ENCODE assay signal across 8 cellular contexts in the genomic region with DNA sequence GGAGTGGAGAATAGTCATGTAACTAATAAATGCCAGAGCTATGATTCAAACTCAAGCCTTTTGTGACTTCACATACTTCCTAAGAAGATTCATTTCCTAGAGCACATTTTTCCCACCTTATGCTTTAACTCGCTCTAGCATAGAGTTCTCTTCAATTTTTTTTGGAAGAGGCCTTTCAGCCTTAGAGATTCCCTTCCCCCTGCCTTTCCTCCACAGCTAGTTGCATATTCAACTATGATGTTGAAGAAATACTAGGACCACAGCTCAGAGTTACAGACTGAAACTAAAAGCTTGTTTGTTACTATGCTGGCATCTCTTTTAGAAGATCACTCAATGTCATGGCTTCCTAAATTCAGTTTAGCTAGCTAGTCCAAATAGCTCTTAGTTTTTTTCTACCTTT.
A peak's percentile ranks its signal among the peaks of the same experiment; 100 is the strongest.
DNase-seq lines count a peak whose midpoint lies in the region; ATAC-seq and TF ChIP-seq lines count a peak whose summit lies in the region.
"Not testable (repeated sequence)": the region's sequence is repeated elsewhere in the genome, so short reads cannot be mapped to it uniquely, and the experiment has no call there.

No MANE protein-coding gene starts in this region.

- BruUV-seq in OCI-LY7 (replicated peaks; lab: Mats Ljungman, UMichigan); MCF 10A (replicated peaks; lab: Mats Ljungman, UMichigan): not testable (repeated sequence)

- H3K9me3 ChIP-seq in CD8-positive, alpha-beta T cell (ENCODE audit: low read length); OCI-LY7 (ENCODE audit: low read length): not testable (repeated sequence)

- DNase-seq in CD8-positive, alpha-beta T cell; activated CD8-positive, alpha-beta T cell treated with anti-CD3 and anti-CD28 coated beads, Interleukin-2, amount 10 ng/mL, durations not matched to agents 7 days and 5 days; MCF 10A (ENCODE audit: unreplicated experiment); stimulated activated naive B cell treated with anti-CD40 and anti-IgM and Interleukin-4, amounts not matched to agents 10 μg/mL and 1 μg/mL and 100 μg/mL, for 72 hours: not testable (repeated sequence)
- DNase-seq in OCI-LY7 (ENCODE audit: low spot score) (peak; percentile 18), glomerular visceral epithelial cell (ENCODE audit: extremely low spot score) (peak; percentile 5)

- H3K27me3 ChIP-seq in CD8-positive, alpha-beta T cell (ENCODE audit: insufficient read depth, low read length): not testable (repeated sequence)

- not testable (repeated sequence) for H3K79me2 ChIP-seq in OCI-LY7 (ENCODE audit: insufficient read depth, low read depth, low read length)

- POLR2A ChIA-PET in CD8-positive, alpha-beta T cell (lab: Charles Lee); OCI-LY7 (lab: Charles Lee); activated CD8-positive, alpha-beta T cell treated with anti-CD3 and anti-CD28 coated beads, Interleukin-2, amount 10 ng/mL, durations not matched to agents 7 days and 5 days (lab: Charles Lee); MCF 10A (lab: Yijun Ruan, JAX): not testable (repeated sequence)

- not testable (repeated sequence) for H3K9me2 ChIP-seq in OCI-LY7 (ENCODE audit: insufficient read depth, low read length)

- ATAC-seq in CD8-positive, alpha-beta T cell: peak; percentile 42
- ATAC-seq in GM19395 (IDR thresholded peaks at IDR 0.05; ENCODE audit: unreplicated experiment) (peak; percentile 61), HG03135 (IDR thresholded peaks at IDR 0.05; ENCODE audit: unreplicated experiment) (peak; percentile 44)
- peak; percentile 68 for ATAC-seq in activated CD8-positive, alpha-beta T cell treated with anti-CD3 and anti-CD28 coated beads, Interleukin-2, amount 10 ng/mL, durations not matched to agents 7 days and 5 days
- peak; percentile 74 to 79 for ATAC-seq in stimulated activated naive B cell treated with anti-CD40 and anti-IgM and Interleukin-4, amounts not matched to agents 10 μg/mL and 1 μg/mL and 100 μg/mL, for 72 hours (replicated peaks)

- not testable (repeated sequence) for H3K4me1 ChIP-seq in CD8-positive, alpha-beta T cell (ENCODE audit: insufficient read depth, low read length)
- peaks cover 21% of the 10 kb centered on the region for H3K4me1 ChIP-seq in OCI-LY7 (ENCODE audit: insufficient read depth, low read length, poor library complexity, severe bottlenecking)

- peaks cover 34% of the 10 kb centered on the region for H3K36me3 Mint-ChIP-seq in CD8-positive, alpha-beta T cell
- peaks cover 32% of the 10 kb centered on the region for H3K36me3 Mint-ChIP-seq in activated CD8-positive, alpha-beta T cell treated with anti-CD3 and anti-CD28 coated beads, Interleukin-2, amount 10 ng/mL, durations not matched to agents 7 days and 5 days (ENCODE audit: low read depth)
- peaks cover 57% of the 10 kb centered on the region for H3K36me3 Mint-ChIP-seq in MCF 10A (ENCODE audit: insufficient read depth, unreplicated experiment)
- H3K36me3 Mint-ChIP-seq in stimulated activated naive B cell treated with anti-CD40 and anti-IgM and Interleukin-4, amounts not matched to agents 10 μg/mL and 1 μg/mL and 100 μg/mL, for 72 hours: peaks cover 20 to 22% of the 10 kb centered on the region in 2 donors

- H3K27me3 Mint-ChIP-seq in CD8-positive, alpha-beta T cell (ENCODE audit: low read depth); activated CD8-positive, alpha-beta T cell treated with anti-CD3 and anti-CD28 coated beads, Interleukin-2, amount 10 ng/mL, durations not matched to agents 7 days and 5 days (ENCODE audit: low read depth); MCF 10A (ENCODE audit: insufficient read depth, unreplicated experiment); stimulated activated naive B cell treated with anti-CD40 and anti-IgM and Interleukin-4, amounts not matched to agents 10 μg/mL and 1 μg/mL and 100 μg/mL, for 72 hours: not testable (repeated sequence)

- H2AFZ ChIP-seq in OCI-LY7 (ENCODE audit: low read length): not testable (repeated sequence)

- not testable (repeated sequence) for TF ChIP-seq CTCF in CD8-positive, alpha-beta T cell (IDR thresholded peaks at IDR 0.05); OCI-LY7 (conservative IDR thresholded peaks at IDR 0.05; ENCODE audit: low read length); MCF 10A (IDR thresholded peaks at IDR 0.05; ENCODE audit: unreplicated experiment)

- not testable (repeated sequence) for H3K4me1 Mint-ChIP-seq in CD8-positive, alpha-beta T cell (ENCODE audit: low read depth)
- H3K4me1 Mint-ChIP-seq in activated CD8-positive, alpha-beta T cell treated with anti-CD3 and anti-CD28 coated beads, Interleukin-2, amount 10 ng/mL, durations not matched to agents 7 days and 5 days (ENCODE audit: low read depth): peaks cover 19% of the 10 kb centered on the region
- peaks cover 11% of the 10 kb centered on the region for H3K4me1 Mint-ChIP-seq in MCF 10A (ENCODE audit: insufficient read depth, unreplicated experiment)
- peaks cover 5 to 17% of the 10 kb centered on the region in 2 donors for H3K4me1 Mint-ChIP-seq in stimulated activated naive B cell treated with anti-CD40 and anti-IgM and Interleukin-4, amounts not matched to agents 10 μg/mL and 1 μg/mL and 100 μg/mL, for 72 hours

- H4K20me1 ChIP-seq in OCI-LY7 (ENCODE audit: insufficient read depth, low read length): not testable (repeated sequence)

- intact Hi-C loops in CD8-positive, alpha-beta T cell (cut with DNase I, micrococcal nuclease); OCI-LY7 (cut with micrococcal nuclease; ENCODE audit: unreplicated experiment); MCF 10A (cut with micrococcal nuclease): not testable (repeated sequence)

- H3K4me2 ChIP-seq in OCI-LY7 (ENCODE audit: low read length): peak overlapping the region; percentile 47; the same call in 1 of the 2 replicates

- not testable (repeated sequence) for H3K27ac ChIP-seq in CD8-positive, alpha-beta T cell (ENCODE audit: low read depth, low read length)
- H3K27ac ChIP-seq in OCI-LY7 (ENCODE audit: low read depth, low read length, poor library complexity, severe bottlenecking): peak overlapping the region; percentile 80

- peak overlapping the region; percentile 86 for H3K27ac Mint-ChIP-seq in CD8-positive, alpha-beta T cell
- H3K27ac Mint-ChIP-seq in activated CD8-positive, alpha-beta T cell treated with anti-CD3 and anti-CD28 coated beads, Interleukin-2, amount 10 ng/mL, durations not matched to agents 7 days and 5 days: peak overlapping the region; percentile 91
- peak overlapping the region; percentile 87 for H3K27ac Mint-ChIP-seq in MCF 10A (ENCODE audit: low read depth, unreplicated experiment)
- peak overlapping the region; percentile 68 for H3K27ac Mint-ChIP-seq in stimulated activated naive B cell treated with anti-CD40 and anti-IgM and Interleukin-4, amounts not matched to agents 10 μg/mL and 1 μg/mL and 100 μg/mL, for 72 hours

- H3K36me3 ChIP-seq in CD8-positive, alpha-beta T cell (ENCODE audit: insufficient read depth, low read length): not testable (repeated sequence)
- H3K36me3 ChIP-seq in OCI-LY7 (ENCODE audit: insufficient read depth, low read length): peaks cover 31% of the 10 kb centered on the region

- H3K4me3 ChIP-seq in CD8-positive, alpha-beta T cell (ENCODE audit: low read depth, low read length); OCI-LY7 (ENCODE audit: low read depth, low read length, poor library complexity, severe bottlenecking): not testable (repeated sequence)

- CTCF ChIA-PET in CD8-positive, alpha-beta T cell (lab: Charles Lee); OCI-LY7 (lab: Charles Lee; ENCODE audit: unreplicated experiment); activated CD8-positive, alpha-beta T cell treated with anti-CD3 and anti-CD28 coated beads, Interleukin-2, amount 10 ng/mL, durations not matched to agents 7 days and 5 days (lab: Charles Lee); MCF 10A (lab: Yijun Ruan, JAX): not testable (repeated sequence)

- H3K4me3 Mint-ChIP-seq in CD8-positive, alpha-beta T cell: peak overlapping the region; percentile 68
- H3K4me3 Mint-ChIP-seq in activated CD8-positive, alpha-beta T cell treated with anti-CD3 and anti-CD28 coated beads, Interleukin-2, amount 10 ng/mL, durations not matched to agents 7 days and 5 days: peak overlapping the region; percentile 64
- H3K4me3 Mint-ChIP-seq in MCF 10A (ENCODE audit: unreplicated experiment): not testable (repeated sequence)
- H3K4me3 Mint-ChIP-seq in stimulated activated naive B cell treated with anti-CD40 and anti-IgM and Interleukin-4, amounts not matched to agents 10 μg/mL and 1 μg/mL and 100 μg/mL, for 72 hours: peak overlapping the region; percentile 63 to 72

- H3K9me3 Mint-ChIP-seq in CD8-positive, alpha-beta T cell; activated CD8-positive, alpha-beta T cell treated with anti-CD3 and anti-CD28 coated beads, Interleukin-2, amount 10 ng/mL, durations not matched to agents 7 days and 5 days (ENCODE audit: insufficient read depth); MCF 10A (ENCODE audit: unreplicated experiment); stimulated activated naive B cell treated with anti-CD40 and anti-IgM and Interleukin-4, amounts not matched to agents 10 μg/mL and 1 μg/mL and 100 μg/mL, for 72 hours: not testable (repeated sequence)
